1 cellular context compared by ENCODE assay signal in genomic region chr15:51076898-51077564, GRCh38.
TF ChIP-seq lines count a peak whose summit lies in the region.

No MANE protein-coding gene starts in this region.

TF ChIP-seq in GM12878, 131 proteins besides CTCF, POLR2A, EP300 and RAD21 (continued from another document and continues in another):
- no peak for TF ChIP-seq HCFC1 (IDR thresholded peaks at IDR 0.05; ENCODE audit: low read length)
- no peak for TF ChIP-seq KDM1A (IDR thresholded peaks at IDR 0.05; ENCODE audit: borderline replicate concordance)
- TF ChIP-seq KAT2A (conservative IDR thresholded peaks at IDR 0.05; ENCODE audit: control insufficient read depth, low read depth, low read length): no peak
- no peak for TF ChIP-seq EZH2 (IDR thresholded peaks at IDR 0.05; ENCODE audit: borderline replicate concordance, control insufficient read depth, low read depth, low read length)
- no peak for TF ChIP-seq FOXM1 (IDR thresholded peaks at IDR 0.05; ENCODE audit: low read depth, low read length)
- peak; percentile 87 for TF ChIP-seq GATAD2B (conservative IDR thresholded peaks at IDR 0.05; ENCODE audit: low read depth)
- peak; percentile 68 for TF ChIP-seq SP1 (IDR thresholded peaks at IDR 0.05; ENCODE audit: low read depth, low read length)
- TF ChIP-seq EGR1 (IDR thresholded peaks at IDR 0.05; ENCODE audit: borderline replicate concordance in 1 of 2, low read depth in 2 of 2, low read length in 2 of 2): no peak
- TF ChIP-seq CREB1 (IDR thresholded peaks at IDR 0.05; ENCODE audit: low read depth): peak; percentile 74
- TF ChIP-seq SREBF2 (IDR thresholded peaks at IDR 0.05; ENCODE audit: low read length): no peak
- no peak for TF ChIP-seq CHD4 (IDR thresholded peaks at IDR 0.05)
- TF ChIP-seq ZZZ3 (IDR thresholded peaks at IDR 0.05; ENCODE audit: control insufficient read depth, insufficient read length, low read depth): no peak
- TF ChIP-seq MTA3 (IDR thresholded peaks at IDR 0.05; ENCODE audit: borderline replicate concordance, low read length): no peak
- TF ChIP-seq TAF1 (IDR thresholded peaks at IDR 0.05; ENCODE audit: borderline replicate concordance, low read depth, low read length): no peak
- TF ChIP-seq NR2C1 (IDR thresholded peaks at IDR 0.05): no peak
- TF ChIP-seq ZNF622 (IDR thresholded peaks at IDR 0.05): no peak
- peak; percentile 71; the same call in 1 of the 2 replicates for TF ChIP-seq BCL11A (IDR thresholded peaks at IDR 0.05; ENCODE audit: low read depth, low read length)
- no peak for TF ChIP-seq CUX1 (IDR thresholded peaks at IDR 0.05; ENCODE audit: insufficient replicate concordance, low read depth, low read length)
- TF ChIP-seq NFYA (IDR thresholded peaks at IDR 0.05; ENCODE audit: borderline replicate concordance, low read depth, low read length): no peak
- peak; percentile 78 to 89 for TF ChIP-seq BHLHE40 (IDR thresholded peaks at IDR 0.05; ENCODE audit: borderline replicate concordance in 1 of 2, low read depth in 2 of 2, low read length in 1 of 2)
- no peak for TF ChIP-seq FOXK2 (IDR thresholded peaks at IDR 0.05)
- peak; percentile 57; the same call in 1 of the 2 replicates for TF ChIP-seq NFIC (IDR thresholded peaks at IDR 0.05; ENCODE audit: low read depth, low read length)
- no peak for TF ChIP-seq BCL3 (IDR thresholded peaks at IDR 0.05; ENCODE audit: borderline replicate concordance, insufficient read depth, low read depth, low read length, poor library complexity, severe bottlenecking)
- TF ChIP-seq TBL1XR1 (IDR thresholded peaks at IDR 0.05; ENCODE audit: low read depth, low read length): peak; percentile 60; the same call in 1 of the 2 replicates
- TF ChIP-seq ZNF24 (IDR thresholded peaks at IDR 0.05): no peak
- TF ChIP-seq EED (IDR thresholded peaks at IDR 0.05; ENCODE audit: low read depth): peak; percentile 89
- peak; percentile 97 for TF ChIP-seq CBFB (IDR thresholded peaks at IDR 0.05; ENCODE audit: low read depth)
- no peak for TF ChIP-seq POLR2AphosphoS5 (IDR thresholded peaks at IDR 0.05; ENCODE audit: low read length)
- no peak for TF ChIP-seq SUPT20H (IDR thresholded peaks at IDR 0.05; ENCODE audit: borderline replicate concordance, control insufficient read depth, low read depth, low read length)
- no peak for TF ChIP-seq REST (IDR thresholded peaks at IDR 0.05; ENCODE audit: low read depth, low read length)
- TF ChIP-seq RFX5 (IDR thresholded peaks at IDR 0.05; ENCODE audit: low read depth, low read length): no peak
- TF ChIP-seq TCF12 (IDR thresholded peaks at IDR 0.05; ENCODE audit: low read depth, low read length): no peak
- TF ChIP-seq JUNB (IDR thresholded peaks at IDR 0.05): no peak
- no peak for TF ChIP-seq PKNOX1 (IDR thresholded peaks at IDR 0.05)
- no peak for TF ChIP-seq NRF1 (conservative IDR thresholded peaks at IDR 0.05; ENCODE audit: low read depth, low read length)
- TF ChIP-seq ZNF274 (IDR thresholded peaks at IDR 0.05; ENCODE audit: insufficient read depth, insufficient read length): no peak
- TF ChIP-seq CEBPB (IDR thresholded peaks at IDR 0.05; ENCODE audit: borderline replicate concordance in 1 of 2, low read depth in 2 of 2, low read length in 2 of 2): no peak
- peak; percentile 69 to 84; a peak in 3 of 4 replicates for TF ChIP-seq IKZF2 (IDR thresholded peaks at IDR 0.05)
- no peak for TF ChIP-seq E4F1 (IDR thresholded peaks at IDR 0.05; ENCODE audit: borderline replicate concordance, partially characterized antibody)
- no peak for TF ChIP-seq IRF4 (IDR thresholded peaks at IDR 0.05; ENCODE audit: low read depth, low read length)
- TF ChIP-seq MAX (IDR thresholded peaks at IDR 0.05; ENCODE audit: low read depth, low read length): no peak; the same call in 1 of the 2 replicates
- TF ChIP-seq FOS (IDR thresholded peaks at IDR 0.05; ENCODE audit: borderline replicate concordance, extremely low read depth, insufficient read length): no peak
- peak; percentile 39; the same call in 1 of the 2 replicates for TF ChIP-seq PML (IDR thresholded peaks at IDR 0.05; ENCODE audit: low read length)
- peak; percentile 75 for TF ChIP-seq SMARCA5 (IDR thresholded peaks at IDR 0.05)
- no peak for TF ChIP-seq ZNF217 (IDR thresholded peaks at IDR 0.05)
- no peak for TF ChIP-seq HSF1 (IDR thresholded peaks at IDR 0.05; ENCODE audit: low read depth, low read length)
- no peak; the same call in 1 of the 2 replicates for TF ChIP-seq ZBED1 (IDR thresholded peaks at IDR 0.05; ENCODE audit: borderline replicate concordance)
- no peak for TF ChIP-seq ELK1 (IDR thresholded peaks at IDR 0.05; ENCODE audit: low read depth, low read length)
- peak; percentile 78 for TF ChIP-seq DPF2 (IDR thresholded peaks at IDR 0.05)
- no peak for TF ChIP-seq IRF3 (IDR thresholded peaks at IDR 0.05)
- no peak for TF ChIP-seq RELA (IDR thresholded peaks at IDR 0.05; ENCODE audit: borderline replicate concordance, partially characterized antibody)
- TF ChIP-seq GABPA (IDR thresholded peaks at IDR 0.05; ENCODE audit: low read depth): no peak
